25 cellular contexts compared by ENCODE assay signal in genomic region chr4:157099506-157099905, GRCh38.
"Had no signal": no experiment of that assay in that cellular context is flagged by ENCODE, and none has a peak within 500 bp of the region (broad histone marks: within the 10 kb centered on the region; RNA-seq: fewer than 3 reads in every experiment).

No MANE protein-coding gene starts in this region.

- H3K4me1 ChIP-seq: stomach, suprapubic skin, testis, thyroid gland, tibial nerve, transverse colon, upper lobe of left lung, upper lobe of right lung, uterus, vagina had no signal

- H3K9me3 ChIP-seq: stomach, suprapubic skin, testis, thoracic aorta, thyroid gland, tibial artery, tibial nerve, transverse colon, upper lobe of left lung, upper lobe of right lung, uterus, vagina had no signal

- FAIRE-seq: urothelium cell line had no signal

- H3K27ac ChIP-seq: stomach, suprapubic skin, testis, thoracic aorta, thyroid gland, tibial artery, tibial nerve, transverse colon, upper lobe of left lung, upper lobe of right lung, uterus, vagina had no signal

- H3K36me3 ChIP-seq: stomach, suprapubic skin, thoracic aorta, thyroid gland, tibial artery, tibial nerve, transverse colon, upper lobe of left lung, upper lobe of right lung, uterus, vagina had no signal

- DNase-seq: stimulated activated CD4-positive, alpha-beta T cell treated with anti-CD3 and anti-CD28 coated beads, Interleukin-2, amount 100 ng/mL, for 48 hours; stimulated activated CD4-positive, alpha-beta T cell treated with anti-CD3 and anti-CD28 coated beads, Interleukin-4, amount 100 ng/mL, for 1 hour; stimulated activated CD4-positive, alpha-beta T cell treated with anti-CD3 and anti-CD28 coated beads, Interleukin-4, amount 100 ng/mL, for 24 hours; stimulated activated CD4-positive, alpha-beta T cell treated with anti-CD3 and anti-CD28 coated beads, Interleukin-4, amount 100 ng/mL, for 4 hours; stimulated activated CD8-positive, alpha-beta memory T cell treated with anti-CD3 and anti-CD28 coated beads, Interleukin-4, amount 100 ng/mL, for 48 hours; stimulated activated naive B cell treated with anti-CD40 and anti-IgM and Interleukin-4, amounts not matched to agents 10 μg/mL and 1 μg/mL and 100 μg/mL, for 72 hours; stimulated activated naive CD4-positive, alpha-beta T cell; stimulated activated naive CD4-positive, alpha-beta T cell treated with Interleukin-2 at 50 U/mL for 16 hours; stimulated activated naive CD8-positive, alpha-beta T cell treated with anti-CD3 and anti-CD28 coated beads, Interleukin-15, amount 100 ng/mL, for 72 hours; stimulated activated naive CD8-positive, alpha-beta T cell treated with anti-CD3 and anti-CD28 coated beads, Interleukin-15, Interleukin-2, amounts not matched to agents 100 U/mL and 50 U/mL, for 24 hours; stomach; substantia nigra; testis; thyroid gland; tibial artery; transverse colon; trophoblast cell; upper lobe of left lung; upper lobe of right lung; uterus had no signal

- H3K27me3 ChIP-seq: stomach, suprapubic skin, testis, thyroid gland, tibial artery, tibial nerve, transverse colon, upper lobe of left lung, upper lobe of right lung, uterus, vagina had no signal

- H3K4me3 ChIP-seq: stomach, suprapubic skin, testis, thoracic aorta, thyroid gland, tibial artery, tibial nerve, transverse colon, upper lobe of left lung, upper lobe of right lung, uterus, vagina had no signal
